In genomic region chr6:158978752-158979151, GRCh38 we compare ENCODE assay signal across 25 cellular contexts. TPM values are rescaled to one million over a fixed set of nuclear protein-coding genes. Genes with fewer than 3 reads are reported as not detected.
A peak's percentile ranks its signal among the peaks of the same experiment; 100 is the strongest.
DNase-seq lines count a peak whose midpoint lies in the region; ATAC-seq and TF ChIP-seq lines count a peak whose summit lies in the region.
"Had no signal": no experiment of that assay in that cellular context is flagged by ENCODE, and none has a peak within 500 bp of the region (broad histone marks: within the 10 kb centered on the region; RNA-seq: fewer than 3 reads in every experiment).

No MANE protein-coding gene starts in this region.

- H3K36me3 ChIP-seq in HCT116 (ENCODE audit: control insufficient read depth in 1 of 2, insufficient read depth in 2 of 2, low read length in 2 of 2): peaks cover 17 to 24% of the 10 kb centered on the region in 2 experiments
- H3K36me3 ChIP-seq in adipocyte (ENCODE audit: control insufficient read depth, insufficient read depth, low read length, severe bottlenecking): peaks cover 15% of the 10 kb centered on the region
- H3K36me3 ChIP-seq in ovary: no peaks in the 10 kb centered on the region

- RAD21 ChIA-PET in HCT116 (lab: Charles Lee; ENCODE audit: low non-redundant PET in 1 of 2, low total read pairs in 2 of 2, uncharacterized antibody in 2 of 2, unreplicated experiment in 2 of 2): no interaction called here

- POLR2A ChIA-PET in HCT116 (lab: Charles Lee): no interaction called here

- no peak for ATAC-seq in HCT116
- ATAC-seq: activated T-cell treated with anti-CD3 and anti-CD28 coated beads, Interleukin-2, amount 50 U/mL, for 4 hours had no signal

- WGBS in ovary, 3 donors: 95 to 100% (median 98%) methylated on average over 3 of the region's 3 CpGs

- H4K20me1 ChIP-seq in HCT116 (ENCODE audit: insufficient read depth): no peaks in the 10 kb centered on the region

- H3K9me2 ChIP-seq in HCT116 (ENCODE audit: insufficient read depth): no peaks in the 10 kb centered on the region

- H3K4me1 ChIP-seq in HCT116 (ENCODE audit: control insufficient read depth in 1 of 2, insufficient read depth in 2 of 2, low read length in 2 of 2): no peaks in the 10 kb centered on the region
- H3K4me1 ChIP-seq in adipocyte (ENCODE audit: control insufficient read depth, insufficient read depth, low read length): no peaks in the 10 kb centered on the region
- H3K4me1 ChIP-seq in ovary (ENCODE audit: insufficient read depth): no peaks in the 10 kb centered on the region
- H3K4me1 ChIP-seq: ascending aorta, suprapubic skin, vagina had no signal

- intact Hi-C loops in HCT116 (cut with micrococcal nuclease): loop anchor here (10.0 kb wide), 1 partner anchor 754 kb away; no protein-coding TSS in a partner anchor
- intact Hi-C loops in ovary (cut with DNase I): loop anchor here in 2 of 4 donors (10.0 kb wide), 1 partner anchor 274 kb away; no protein-coding TSS in a partner anchor

- BruUV-seq in HCT116 (replicated peaks; lab: Mats Ljungman, UMichigan): no TSS peak

- no peak for TF ChIP-seq EP300 in ovary (IDR thresholded peaks at IDR 0.05)

- no peak for TF ChIP-seq RAD21 in HCT116 (IDR thresholded peaks at IDR 0.05; ENCODE audit: low read depth)

- H3K9ac ChIP-seq in HCT116 (ENCODE audit: low read length) (no peak overlapping the region), adipocyte (ENCODE audit: low read length) (no peak overlapping the region)

- CTCF ChIA-PET in HCT116 (lab: Charles Lee): no interaction called here

- H3K79me2 ChIP-seq in HCT116 (ENCODE audit: insufficient read depth, low read length): peaks cover 6% of the 10 kb centered on the region

- TF ChIP-seq POLR2A in HCT116 (IDR thresholded peaks at IDR 0.05; ENCODE audit: borderline replicate concordance, extremely low read depth, insufficient read depth, insufficient read length) (no peak), ovary (IDR thresholded peaks at IDR 0.05) (no peak)

- TF ChIP-seq CTCF in HCT116 (IDR thresholded peaks at IDR 0.05 in 2 of 3, conservative IDR thresholded peaks at IDR 0.05 in 1 of 3; ENCODE audit: borderline replicate concordance in 1 of 3, insufficient read depth in 1 of 3, low read depth in 2 of 3, low read length in 2 of 3) (no peak), fibroblast of mammary gland (conservative IDR thresholded peaks at IDR 0.05; ENCODE audit: control insufficient read depth, insufficient read depth, low read depth, low read length) (no peak), ovary (IDR thresholded peaks at IDR 0.05) (no peak)

- H3K4me3 ChIP-seq in HCT116 (replicated peaks in 1 of 2; ENCODE audit: low read depth in 1 of 2, low read length in 2 of 2) (no peak overlapping the region), adipocyte (ENCODE audit: low read length) (no peak overlapping the region), fibroblast of mammary gland (ENCODE audit: control insufficient read depth, low read depth, low read length) (no peak overlapping the region), ovary (no peak overlapping the region)
- H3K4me3 ChIP-seq: ascending aorta, suprapubic skin, vagina had no signal

- H2AFZ ChIP-seq in HCT116 (ENCODE audit: low read depth, low read length, poor library complexity, severe bottlenecking): no peak overlapping the region

- DNase-seq in AG08395 (ENCODE audit: low spot score) (peak; percentile 14), HCT116 (ENCODE audit: low read depth, low spot score) (no peak), adipocyte (ENCODE audit: low read depth) (peak; percentile 35), fibroblast of mammary gland (ENCODE audit: low read depth) (peak; percentile 60), hypothalamus (lab: John Stamatoyannopoulos, UW) (no peak), DMS53 treated with DMSO at 0.1 percent for 48 hours (lab: John Stamatoyannopoulos, UW; ENCODE audit: unreplicated experiment) (no peak), ovary (no peak)
- no peak for DNase-seq in stimulated activated CD4-positive, alpha-beta T cell treated with anti-CD3 and anti-CD28 coated beads, Interleukin-12 subunit alpha, Interleukin-12 subunit beta, amount 100 ng/mL, for 4 hours
- DNase-seq: 8988T; activated CD4-positive, alpha-beta T cell treated with anti-CD3 and anti-CD28 coated beads for 1 hour; activated CD8-positive, alpha-beta memory T cell treated with anti-CD3 and anti-CD28 coated beads for 24 hours; activated naive CD4-positive, alpha-beta T cell treated with anti-CD3 and anti-CD28 coated beads for 36 hours; activated T-cell treated with anti-CD3 and anti-CD28 coated beads, Interleukin-2, amount 50 U/mL, for 4 hours; COR-L47; endodermal cell; foreskin melanocyte; NCI-H1417; NCI-H2107; NCI-H524 treated with DMSO at 0.1 percent for 48 hours; Right ventricle myocardium superior; SW 1271 had no signal

- H3K9me3 ChIP-seq in HCT116 (ENCODE audit: control insufficient read depth in 1 of 2, insufficient read depth in 1 of 2, low read depth in 1 of 2, low read length in 2 of 2) (no peaks in the 10 kb centered on the region), adipocyte (ENCODE audit: control insufficient read depth, low read length) (no peaks in the 10 kb centered on the region), ovary (no peaks in the 10 kb centered on the region)
- H3K9me3 ChIP-seq: ascending aorta, neutrophil, suprapubic skin, vagina had no signal

- H3K27me3 ChIP-seq in HCT116 (ENCODE audit: insufficient read depth, low read length) (no peaks in the 10 kb centered on the region), adipocyte (replicated peaks; ENCODE audit: control insufficient read depth, insufficient read depth, low read length) (no peaks in the 10 kb centered on the region), ovary (no peaks in the 10 kb centered on the region)
- H3K27me3 ChIP-seq: ascending aorta, neutrophil, suprapubic skin, vagina had no signal

- H3K4me2 ChIP-seq in HCT116 (ENCODE audit: low read length): no peak overlapping the region

- no peak overlapping the region for H3K27ac ChIP-seq in HCT116 (ENCODE audit: low read depth, low read length)
- H3K27ac ChIP-seq in ovary: no peak overlapping the region
- H3K27ac ChIP-seq: ascending aorta, neutrophil, suprapubic skin, vagina had no signal

TF ChIP-seq in HCT116, 20 proteins besides CTCF, POLR2A, EP300 and RAD21:
- TF ChIP-seq ZFX (IDR thresholded peaks at IDR 0.05) (no peak), SRF (IDR thresholded peaks at IDR 0.05; ENCODE audit: low read depth) (no peak), EZH2phosphoT487 (IDR thresholded peaks at IDR 0.05; ENCODE audit: borderline replicate concordance) (no peak), EGR1 (IDR thresholded peaks at IDR 0.05; ENCODE audit: low read depth) (no peak), YY1 (IDR thresholded peaks at IDR 0.05; ENCODE audit: extremely low read depth, insufficient replicate concordance, low read depth, low read length) (no peak), CEBPB (IDR thresholded peaks at IDR 0.05; ENCODE audit: low read depth) (0 out of 2 replicates have a peak, but pooled peaks have one; percentile 28), JUND (IDR thresholded peaks at IDR 0.05) (no peak), SIN3A (IDR thresholded peaks at IDR 0.05; ENCODE audit: low read depth) (no peak)

RNA-seq across cellular contexts. Expression of gene RSPH3, which starts 21.2 kb away (rescaled TPM):
- total RNA-seq in HCT116 (2021; ENCODE audit: unreplicated experiment) (24.7 TPM), ovary (1 to 10 TPM; 4.5 to 9.3 (median 7.6) TPM)
- 16.2 and 17.8 TPM in 2 replicates for polyA plus RNA-seq in HCT116 (2012)
- 1 to 10 TPM; 2.6 to 9.7 TPM for polyA plus RNA-seq in ovary

Comparison
In these comparisons a context has a peak if more than half of its experiments do, and no peak if none do; other contexts are left out.
1. DNase-seq: peak in AG08395 (single experiment), adipocyte (single experiment) and fibroblast of mammary gland (single experiment); none in HCT116 (single experiment), stimulated activated CD4-positive, alpha-beta T cell treated with anti-CD3 and anti-CD28 coated beads, Interleukin-12 subunit alpha, Interleukin-12 subunit beta, amount 100 ng/mL, for 4 hours (single experiment), hypothalamus (0 of 51), DMS53 treated with DMSO at 0.1 percent for 48 hours (single experiment) and ovary (0 of 5).